14 cellular contexts compared by ENCODE assay signal in genomic region chrX:1349606-1350005, GRCh38. TPM values are rescaled to one million over a fixed set of nuclear protein-coding genes. Genes with fewer than 3 reads are reported as not detected.
DNase-seq lines count a peak whose midpoint lies in the region; ATAC-seq, FAIRE-seq and TF ChIP-seq lines count a peak whose summit lies in the region.
"Not testable (repeated sequence)": the region's sequence is repeated elsewhere in the genome, so short reads cannot be mapped to it uniquely, and the experiment has no call there.
"Had no signal": no experiment of that assay in that cellular context is flagged by ENCODE, and none has a peak within 500 bp of the region (broad histone marks: within the 10 kb centered on the region; RNA-seq: fewer than 3 reads in every experiment).

No MANE protein-coding gene starts in this region.

- not testable (repeated sequence) for H3K9ac ChIP-seq in kidney (ENCODE audit: low read length in 2 of 2)

- intact Hi-C loops in dendritic cell treated with granulocyte-macrophage colony-stimulating factor and Interleukin-4, amounts not matched to agents 40 ng/mL and 50 ng/mL, for 4 days (cut with micrococcal nuclease); Right ventricle myocardium superior (cut with DNase I); kidney (cut with DNase I); lower lobe of right lung (cut with DNase I); posterior vena cava (cut with DNase I); spleen (cut with DNase I; ENCODE audit: low total_unique reads): not testable (repeated sequence)

- not testable (repeated sequence) for H3K9me3 Mint-ChIP-seq in chondrocyte (ENCODE audit: low read depth); dendritic cell treated with granulocyte-macrophage colony-stimulating factor and Interleukin-4, amounts not matched to agents 40 ng/mL and 50 ng/mL, for 4 days; endothelial cell (ENCODE audit: unreplicated experiment)

- H3K27ac Mint-ChIP-seq in chondrocyte (ENCODE audit: unreplicated experiment); endothelial cell (ENCODE audit: unreplicated experiment): not testable (repeated sequence)
- H3K27ac Mint-ChIP-seq in dendritic cell treated with granulocyte-macrophage colony-stimulating factor and Interleukin-4, amounts not matched to agents 40 ng/mL and 50 ng/mL, for 4 days: peak overlapping the region; percentile 45

- H3K27me3 Mint-ChIP-seq in chondrocyte (ENCODE audit: low read depth); dendritic cell treated with granulocyte-macrophage colony-stimulating factor and Interleukin-4, amounts not matched to agents 40 ng/mL and 50 ng/mL, for 4 days: not testable (repeated sequence)
- H3K27me3 Mint-ChIP-seq in endothelial cell (ENCODE audit: unreplicated experiment): peaks cover 17% of the 10 kb centered on the region

- not testable (repeated sequence) for FAIRE-seq in kidney (lab: Jason Lieb, UNC)

- ATAC-seq in Right ventricle myocardium superior (ENCODE audit: poor library complexity); lower lobe of right lung: not testable (repeated sequence)

- not testable (repeated sequence) for H3K4me1 ChIP-seq in kidney (ENCODE audit: control insufficient read depth in 1 of 2, insufficient read depth in 1 of 2, low read depth in 1 of 2, low read length in 2 of 2); lower lobe of right lung; spleen

- not testable (repeated sequence) for TF ChIP-seq POLR2A in spleen (IDR thresholded peaks at IDR 0.05)

- H3K36me3 Mint-ChIP-seq in chondrocyte (ENCODE audit: low read depth); endothelial cell (ENCODE audit: low read depth, unreplicated experiment): not testable (repeated sequence)
- peaks cover 89% of the 10 kb centered on the region for H3K36me3 Mint-ChIP-seq in dendritic cell treated with granulocyte-macrophage colony-stimulating factor and Interleukin-4, amounts not matched to agents 40 ng/mL and 50 ng/mL, for 4 days (ENCODE audit: low read depth)

- not testable (repeated sequence) for H3K27me3 ChIP-seq in lower lobe of right lung (ENCODE audit: low read depth); spleen (replicated peaks in 1 of 7)

- not testable (repeated sequence) for H3K4me3 ChIP-seq in kidney (ENCODE audit: low read length in 2 of 2); lower lobe of right lung; spleen

- not testable (repeated sequence) for H3K9me3 ChIP-seq in kidney (ENCODE audit: control insufficient read depth in 1 of 2, low read length in 2 of 2); lower lobe of right lung; spleen

- H3K4me1 Mint-ChIP-seq in chondrocyte (ENCODE audit: low read depth); endothelial cell (ENCODE audit: unreplicated experiment): not testable (repeated sequence)
- peaks cover 22% of the 10 kb centered on the region for H3K4me1 Mint-ChIP-seq in dendritic cell treated with granulocyte-macrophage colony-stimulating factor and Interleukin-4, amounts not matched to agents 40 ng/mL and 50 ng/mL, for 4 days (ENCODE audit: low read depth)

- H3K27ac ChIP-seq in kidney (ENCODE audit: low read depth in 2 of 2, low read length in 2 of 2); lower lobe of right lung; spleen: not testable (repeated sequence)

- H3K4me3 Mint-ChIP-seq in chondrocyte (ENCODE audit: unreplicated experiment); dendritic cell treated with granulocyte-macrophage colony-stimulating factor and Interleukin-4, amounts not matched to agents 40 ng/mL and 50 ng/mL, for 4 days: not testable (repeated sequence)
- peak overlapping the region; percentile 74 for H3K4me3 Mint-ChIP-seq in endothelial cell (ENCODE audit: unreplicated experiment)

- TF ChIP-seq CTCF in chondrocyte (IDR thresholded peaks at IDR 0.05); endothelial cell (IDR thresholded peaks at IDR 0.05; ENCODE audit: unreplicated experiment); kidney (IDR thresholded peaks at IDR 0.05; ENCODE audit: borderline replicate concordance, extremely low read depth, insufficient read depth); lower lobe of right lung (IDR thresholded peaks at IDR 0.05); spleen (IDR thresholded peaks at IDR 0.05 in 8 of 11, conservative IDR thresholded peaks at IDR 0.05 in 3 of 11): not testable (repeated sequence)

- 92 to 98% (median 96%) methylated on average over 15 of the region's 15 CpGs for WGBS in spleen, 5 donors

- DNase-seq in chondrocyte (ENCODE audit: low spot score) (peak; percentile 30), Right ventricle myocardium superior (peak; percentile 18), kidney (peak; percentile 44), lower lobe of right lung (peak; percentile 1), posterior vena cava (ENCODE audit: low spot score) (peak; percentile 57), spleen (peak; percentile 27)
- not testable (repeated sequence) for DNase-seq in endothelial cell (ENCODE audit: low spot score)

- not testable (repeated sequence) for H3K36me3 ChIP-seq in kidney (ENCODE audit: control insufficient read depth in 1 of 2, insufficient read depth in 2 of 2, low read length in 2 of 2)
- peaks cover 24% of the 10 kb centered on the region for H3K36me3 ChIP-seq in lower lobe of right lung
- H3K36me3 ChIP-seq in spleen: peaks cover 0 to 26% (median 0%) of the 10 kb centered on the region in 6 donors

RNA-seq across cellular contexts. Expression of gene IL3RA, which starts 13.0 kb away (rescaled TPM):
- total RNA-seq in chondrocyte (0.23 to 0.47 TPM in 2 of 3 replicates, not detected in the other), endothelial cell (ENCODE audit: unreplicated experiment) (0.97 TPM), Right ventricle myocardium superior (6.4 TPM), kidney (4.6 TPM), lower lobe of right lung (59.9 TPM), posterior vena cava (1 to 10 TPM; 5.4 to 5.6 TPM), spleen (1 to 10 TPM; 2.4 to 8.6 (median 5.4) TPM)
- polyA plus RNA-seq in kidney (ENCODE audit: insufficient read depth, low read depth, low replicate concordance) (10.2 TPM), spleen (10 to 100 TPM in 1 of 3 donors, 1 to 10 TPM in 2; 6.7 to 11.2 (median 9.4) TPM)
- total RNA-seq: A172, Caco-2, Calu3, Daoy had no signal
- polyA plus RNA-seq: AG04450; CD8-positive, alpha-beta memory T cell had no signal

RNA-seq across cellular contexts. Expression of gene SLC25A6, which starts 42.3 kb away (rescaled TPM):
- total RNA-seq in chondrocyte (270 to 332 TPM (median 327 TPM) in 3 replicates), endothelial cell (ENCODE audit: unreplicated experiment) (488 TPM), Right ventricle myocardium superior (141 TPM), kidney (357 TPM), lower lobe of right lung (335 TPM), posterior vena cava (100 to 1,000 TPM; 204 to 218 TPM), spleen (100 to 1,000 TPM; 255 to 309 (median 297) TPM)
- polyA plus RNA-seq in kidney (ENCODE audit: insufficient read depth, low read depth, low replicate concordance) (654 TPM), spleen (100 to 1,000 TPM; 396 to 443 (median 425) TPM)
